Comparison of ENCODE assay signal across 21 cellular contexts in genomic region chr15:101280007-101280406, GRCh38. TPM values are rescaled to one million over a fixed set of nuclear protein-coding genes. Genes with fewer than 3 reads are reported as not detected.
DNase-seq lines count a peak whose midpoint lies in the region; ATAC-seq, FAIRE-seq and TF ChIP-seq lines count a peak whose summit lies in the region.
"Had no signal": no experiment of that assay in that cellular context is flagged by ENCODE, and none has a peak within 500 bp of the region (broad histone marks: within the 10 kb centered on the region; RNA-seq: fewer than 3 reads in every experiment).

No MANE protein-coding gene starts in this region.

- peaks cover 8% of the 10 kb centered on the region for H3K79me1 ChIP-seq in mesendoderm (ENCODE audit: low read length)

- CTCF ChIA-PET in K562 (lab: Yijun Ruan, JAX; ENCODE audit: low intra/inter-chr PET ratio): no interaction called here

- peaks cover 11% of the 10 kb centered on the region; the same call in 1 of the 2 replicates for H4K20me1 ChIP-seq in K562 (replicated peaks; ENCODE audit: control insufficient read depth, insufficient read depth, low read length)

- H3K56ac ChIP-seq in mesendoderm (ENCODE audit: low read length): no peak overlapping the region

- H3K4me3 ChIP-seq in K562 (no peak overlapping the region), right lobe of liver (no peak overlapping the region), small intestine (ENCODE audit: low read depth in 1 of 2, low read length in 2 of 2) (no peak overlapping the region), mesendoderm (ENCODE audit: low read length) (no peak overlapping the region)
- H3K4me3 ChIP-seq: GM23248, HAP-1, SJSA1 had no signal

- H3K27ac ChIP-seq in K562 (ENCODE audit: extremely low read depth, low read depth, low read length) (no peak overlapping the region), right lobe of liver (peak overlapping the region in 2 of 3 donors; percentile 47 to 73), small intestine (ENCODE audit: low read depth in 1 of 2, low read length in 1 of 2) (peak overlapping the region; percentile 49 to 86), mesendoderm (ENCODE audit: low read depth, low read length) (no peak overlapping the region)
- H3K27ac ChIP-seq: GM23248, HL-60, SJSA1 had no signal

- ATAC-seq in K562 (no peak), right lobe of liver (peak; percentile 3 to 60 (median 42))
- ATAC-seq: Right ventricle myocardium inferior had no signal

- H3K79me2 ChIP-seq in K562 (ENCODE audit: control insufficient read depth, insufficient read depth, low read length): peaks cover 19% of the 10 kb centered on the region
- peaks cover 15% of the 10 kb centered on the region for H3K79me2 ChIP-seq in mesendoderm (ENCODE audit: control insufficient read depth, insufficient read depth, low read length)

- no peak overlapping the region for H3K18ac ChIP-seq in mesendoderm (ENCODE audit: low read length)

- H2BK120ac ChIP-seq in mesendoderm (ENCODE audit: low read depth, low read length): no peak overlapping the region

- TF ChIP-seq POLR2A in GM12891 (IDR thresholded peaks at IDR 0.05; ENCODE audit: low read depth, low read length) (peak; percentile 54), K562 (conservative IDR thresholded peaks at IDR 0.05) (peak; percentile 56; the same call in 1 of the 2 replicates), right lobe of liver (IDR thresholded peaks at IDR 0.05) (no peak)

- DNase-seq in GM12891 (ENCODE audit: insufficient read length, low spot score): no peak
- DNase-seq in K562 (ENCODE audit: extremely low read depth in 1 of 4, low spot score in 3 of 4): no peak
- DNase-seq in right lobe of liver: peak in 1 of 3 donors; percentile 76
- DNase-seq in small intestine: peak; percentile 97
- no peak for DNase-seq in mesendoderm
- no peak for DNase-seq in NCI-H345 (lab: John Stamatoyannopoulos, UW)
- no peak for DNase-seq in cerebellar nuclear complex (lab: John Stamatoyannopoulos, UW)
- DNase-seq: BE2C, DMS 273 treated with DMSO at 0.1 percent for 48 hours, DMS79 treated with DMSO at 0.1 percent for 48 hours, GM23248, KG1, NCI-H1092 treated with DMSO at 0.1 percent for 48 hours, NCI-H146, NCI-H2029 treated with DMSO at 0.1 percent for 48 hours, NCI-H526, OCI-M1 had no signal

- peaks cover 61% of the 10 kb centered on the region for H3K36me3 ChIP-seq in K562 (ENCODE audit: control insufficient read depth, insufficient read depth, low read length)
- H3K36me3 ChIP-seq in right lobe of liver: peaks cover 0 to 38% (median 13%) of the 10 kb centered on the region in 4 donors
- H3K36me3 ChIP-seq in small intestine (ENCODE audit: control insufficient read depth in 2 of 2, insufficient read depth in 2 of 2, low read length in 2 of 2): peaks cover 4 to 19% of the 10 kb centered on the region in 2 donors
- peaks cover 7% of the 10 kb centered on the region for H3K36me3 ChIP-seq in mesendoderm (ENCODE audit: control insufficient read depth, insufficient read depth, low read length)

- no peak overlapping the region for H2AK5ac ChIP-seq in mesendoderm (ENCODE audit: low read length)

- no peak overlapping the region for H4K5ac ChIP-seq in mesendoderm (ENCODE audit: low read length)

- no peaks in the 10 kb centered on the region for H3K27me3 ChIP-seq in K562 (ENCODE audit: control insufficient read depth in 2 of 2, insufficient read depth in 2 of 2, low read length in 2 of 2)
- no peaks in the 10 kb centered on the region for H3K27me3 ChIP-seq in right lobe of liver
- H3K27me3 ChIP-seq in small intestine (ENCODE audit: control insufficient read depth in 2 of 2, insufficient read depth in 2 of 2, low read length in 2 of 2): no peaks in the 10 kb centered on the region
- no peaks in the 10 kb centered on the region for H3K27me3 ChIP-seq in mesendoderm (ENCODE audit: insufficient read depth, low read length, poor library complexity)
- H3K27me3 ChIP-seq: BE2C, SJSA1 had no signal

- FAIRE-seq in GM12891 (lab: Jason Lieb, UNC) (no peak), K562 (lab: Jason Lieb, UNC) (no peak), small intestine (lab: Jason Lieb, UNC) (no peak)

- H3K4me1 ChIP-seq in K562 (replicated peaks in 1 of 2; ENCODE audit: control insufficient read depth in 2 of 2, insufficient read depth in 2 of 2, low read length in 2 of 2) (peaks cover 6 to 10% of the 10 kb centered on the region in 2 experiments; a peak in 4 of 5 replicates), right lobe of liver (peaks cover 0 to 33% (median 13%) of the 10 kb centered on the region in 4 donors), small intestine (ENCODE audit: control insufficient read depth in 2 of 2, insufficient read depth in 1 of 2, low read depth in 1 of 2, low read length in 1 of 2) (peaks cover 3 to 8% of the 10 kb centered on the region in 2 donors), mesendoderm (ENCODE audit: control insufficient read depth, low read depth, low read length) (no peaks in the 10 kb centered on the region)
- H3K4me1 ChIP-seq: HAP-1 had no signal

- 86% methylated on average over 2 of the region's 2 CpGs for WGBS in K562 (ENCODE audit: insufficient coverage, low coverage, missing lambda C conversion rate)
- WGBS in right lobe of liver (ENCODE audit: insufficient coverage, low coverage, low lambda C conversion rate, missing lambda C conversion rate): 34% methylated on average over 2 of the region's 2 CpGs
- 20 to 65% (median 34%) methylated on average over 2 of the region's 2 CpGs for WGBS in small intestine, 3 donors
- WGBS in mesendoderm (ENCODE audit: extremely low coverage, insufficient coverage, low lambda C conversion rate): no CpG with 5 or more reads among the region's 2 CpGs

- H4K8ac ChIP-seq in mesendoderm (ENCODE audit: low read depth, low read length): no peak overlapping the region

- no peak overlapping the region for H3K4me2 ChIP-seq in K562 (ENCODE audit: insufficient read depth, low read length)
- no peak overlapping the region for H3K4me2 ChIP-seq in mesendoderm (ENCODE audit: low read length)

- H3K23ac ChIP-seq in mesendoderm (ENCODE audit: low read length): no peak overlapping the region

- TF ChIP-seq CTCF in K562 (IDR thresholded peaks at IDR 0.05 in 2 of 3, conservative IDR thresholded peaks at IDR 0.05 in 1 of 3; ENCODE audit: insufficient read depth in 2 of 3, low read depth in 1 of 3, low read length in 3 of 3): no peak
- TF ChIP-seq CTCF in right lobe of liver (IDR thresholded peaks at IDR 0.05): no peak

- intact Hi-C loops in K562 (cut with micrococcal nuclease): no loop called here
- intact Hi-C loops in right lobe of liver (cut with DNase I): no loop called here

- BruUV-seq in K562 (replicated peaks; lab: Mats Ljungman, UMichigan): no TSS peak

- H3K9me3 ChIP-seq in K562 (replicated peaks; ENCODE audit: control insufficient read depth, insufficient read depth, low read depth, low read length): no peaks in the 10 kb centered on the region
- no peaks in the 10 kb centered on the region for H3K9me3 ChIP-seq in right lobe of liver
- H3K9me3 ChIP-seq in small intestine (ENCODE audit: control insufficient read depth, low read depth): no peaks in the 10 kb centered on the region
- H3K9me3 ChIP-seq: BE2C, HAP-1, SJSA1 had no signal

- TF ChIP-seq EP300 in K562 (IDR thresholded peaks at IDR 0.05; ENCODE audit: low read length): no peak

- H3K4ac ChIP-seq in mesendoderm (ENCODE audit: low read depth, low read length): no peak overlapping the region

- no peak overlapping the region for H2BK5ac ChIP-seq in mesendoderm (ENCODE audit: low read length)

- no peak overlapping the region for H2BK15ac ChIP-seq in mesendoderm (replicated peaks; ENCODE audit: low read depth)

- in situ Hi-C loops in K562 (cut with MboI): no loop called here

- no peaks in the 10 kb centered on the region for H3K9me1 ChIP-seq in K562 (ENCODE audit: control insufficient read depth, insufficient read depth, low read length)

- H3K9ac ChIP-seq in K562 (ENCODE audit: insufficient read depth in 1 of 2, low read depth in 2 of 2, low read length in 2 of 2): no peak overlapping the region
- no peak overlapping the region for H3K9ac ChIP-seq in mesendoderm (ENCODE audit: low read length)
- H3K9ac ChIP-seq: GM23248 had no signal

- no peak overlapping the region for H2AFZ ChIP-seq in K562 (ENCODE audit: low read depth, low read length)
- H2AFZ ChIP-seq: GM23248 had no signal

- POLR2A ChIA-PET in K562 (lab: Yijun Ruan, JAX): no interaction called here

- TF ChIP-seq RAD21 in K562 (CRISPR knock-in tag; conservative IDR thresholded peaks at IDR 0.05 in 1 of 2, IDR thresholded peaks at IDR 0.05 in 1 of 2): no peak

RNA-seq across cellular contexts. Expression of gene SELENOS, which starts 2.7 kb away (rescaled TPM):
- 18.3 TPM for polyA plus RNA-seq in GM12891 (2012; ENCODE audit: low read depth, missing spikeins)
- 53.9 and 71.0 TPM in 2 replicates for total RNA-seq in K562 (2011; cell fraction: chromatin; rRNA removed; ENCODE audit: low replicate concordance)
- 72.0 and 80.9 TPM in 2 replicates for total RNA-seq in K562 (2011; cell fraction: nucleolus; rRNA removed)
- 87.4 and 90.5 TPM in 2 replicates for total RNA-seq in K562 (2011; cell fraction: nucleoplasm; rRNA removed)
- total RNA-seq in K562 (2014; rRNA removed) (51.6 and 56.9 TPM in 2 replicates), K562 (2014; rRNA removed; fragmentation: Illumina TruSeq; extraction: Trizol) (57.2 and 59.6 TPM in 2 replicates), K562 (2015; rRNA removed; fragmentation: Illumina TruSeq; extraction: Trizol) (45.5 and 47.9 TPM in 2 replicates), K562 (2021) (37.9 and 39.6 TPM in 2 replicates), right lobe of liver (10 to 100 TPM; 30.4 to 52.5 (median 39.6) TPM)
- polyA plus RNA-seq in K562 (2011; rRNA removed) (46.5 and 55.8 TPM in 2 replicates), K562 (2014; fragmentation: Illumina TruSeq; extraction: Trizol) (42.1 and 43.0 TPM in 2 replicates), K562 (2014; fragmentation: Nextera tagmentation; extraction: Ambion mirVana) (10 to 100 TPM; 24.9 to 36.6 TPM), K562 (2014; rRNA removed) (54.8 and 57.4 TPM in 2 replicates), small intestine (100 to 1,000 TPM; 123 to 148 (median 142) TPM)
- 30.6 and 48.2 TPM in 2 replicates for polyA plus RNA-seq in K562 (2011; cell fraction: cytosol; rRNA removed)
- 18.7 and 26.8 TPM in 2 replicates for polyA plus RNA-seq in K562 (2011; cell fraction: nucleus; rRNA removed)
- 40.6 and 47.0 TPM in 2 replicates for polyA plus RNA-seq in K562 (2012)
- polyA minus RNA-seq in K562 (2011; rRNA and poly(A)+ RNA removed): 34.8 and 38.5 TPM in 2 replicates
- 8.6 and 8.9 TPM in 2 replicates for polyA minus RNA-seq in K562 (2011; cell fraction: cytosol; rRNA and poly(A)+ RNA removed)
- 13.5 and 23.5 TPM in 2 replicates for polyA minus RNA-seq in K562 (2011; cell fraction: nucleus; rRNA and poly(A)+ RNA removed)
- 47.1 TPM for polyA plus RNA-seq in mesendoderm (2013, experiment 1 of 2)
- 48.2 TPM for polyA plus RNA-seq in mesendoderm (2013, experiment 2 of 2)

RNA-seq across cellular contexts. Expression of gene SNRPA1, which starts 15.0 kb away (rescaled TPM):
- 93.7 TPM for polyA plus RNA-seq in GM12891 (2012; ENCODE audit: low read depth, missing spikeins)
- 76.5 and 145 TPM in 2 replicates for total RNA-seq in K562 (2011; cell fraction: chromatin; rRNA removed; ENCODE audit: low replicate concordance)
- 47.7 and 55.3 TPM in 2 replicates for total RNA-seq in K562 (2011; cell fraction: nucleolus; rRNA removed)
- total RNA-seq in K562 (2011; cell fraction: nucleoplasm; rRNA removed): 91.1 and 108 TPM in 2 replicates
- total RNA-seq in K562 (2014; rRNA removed): 138 and 162 TPM in 2 replicates
- total RNA-seq in K562 (2014; rRNA removed; fragmentation: Illumina TruSeq; extraction: Trizol): 78.1 and 97.1 TPM in 2 replicates
- 61.8 and 62.7 TPM in 2 replicates for total RNA-seq in K562 (2015; rRNA removed; fragmentation: Illumina TruSeq; extraction: Trizol)
- 152 and 166 TPM in 2 replicates for total RNA-seq in K562 (2021)
- 224 and 245 TPM in 2 replicates for polyA plus RNA-seq in K562 (2011; rRNA removed)
- 79.9 and 192 TPM in 2 replicates for polyA plus RNA-seq in K562 (2011; cell fraction: cytosol; rRNA removed)
- polyA plus RNA-seq in K562 (2011; cell fraction: nucleus; rRNA removed): 123 and 248 TPM in 2 replicates
- 98.3 and 217 TPM in 2 replicates for polyA plus RNA-seq in K562 (2012)
- polyA plus RNA-seq in K562 (2014; fragmentation: Illumina TruSeq; extraction: Trizol): 189 and 206 TPM in 2 replicates
- polyA plus RNA-seq in K562 (2014; fragmentation: Nextera tagmentation; extraction: Ambion mirVana): 100 to 1,000 TPM; 212 to 214 TPM
- polyA plus RNA-seq in K562 (2014; rRNA removed): 229 and 233 TPM in 2 replicates
- polyA minus RNA-seq in K562 (2011; rRNA and poly(A)+ RNA removed): 101 and 108 TPM in 2 replicates
- 52.9 and 57.5 TPM in 2 replicates for polyA minus RNA-seq in K562 (2011; cell fraction: cytosol; rRNA and poly(A)+ RNA removed)
- polyA minus RNA-seq in K562 (2011; cell fraction: nucleus; rRNA and poly(A)+ RNA removed): 29.2 and 46.7 TPM in 2 replicates
- 10 to 100 TPM; 17.7 to 28.6 (median 24.1) TPM for total RNA-seq in right lobe of liver
- 10 to 100 TPM; 72.1 to 82.7 (median 74.3) TPM for polyA plus RNA-seq in small intestine
- polyA plus RNA-seq in mesendoderm (2013, experiment 1 of 2): 204 TPM
- polyA plus RNA-seq in mesendoderm (2013, experiment 2 of 2): 202 TPM

RNA-seq across cellular contexts. Expression of gene CHSY1, which starts 28.2 kb away (rescaled TPM):
- polyA plus RNA-seq in GM12891 (2012; ENCODE audit: low read depth, missing spikeins): 5.6 TPM
- total RNA-seq in K562 (2011; cell fraction: chromatin; rRNA removed; ENCODE audit: low replicate concordance): 29.6 and 50.1 TPM in 2 replicates
- total RNA-seq in K562 (2011; cell fraction: nucleolus; rRNA removed): 21.4 and 23.2 TPM in 2 replicates
- 37.2 and 50.9 TPM in 2 replicates for total RNA-seq in K562 (2011; cell fraction: nucleoplasm; rRNA removed)
- total RNA-seq in K562 (2014; rRNA removed) (7.7 and 9.0 TPM in 2 replicates), K562 (2014; rRNA removed; fragmentation: Illumina TruSeq; extraction: Trizol) (13.4 and 17.1 TPM in 2 replicates), K562 (2015; rRNA removed; fragmentation: Illumina TruSeq; extraction: Trizol) (13.4 and 14.5 TPM in 2 replicates), K562 (2021) (14.7 and 16.4 TPM in 2 replicates), right lobe of liver (10 to 100 TPM in 2 of 6 experiments, 1 to 10 TPM in 4; 4.9 to 12.6 (median 7.2) TPM)
- polyA plus RNA-seq in K562 (2011; rRNA removed) (11.1 and 14.6 TPM in 2 replicates), K562 (2014; fragmentation: Illumina TruSeq; extraction: Trizol) (12.8 and 14.9 TPM in 2 replicates), K562 (2014; fragmentation: Nextera tagmentation; extraction: Ambion mirVana) (10 to 100 TPM in 1 of 2 experiments, 1 to 10 TPM in 1; 7.0 to 11.1 TPM), K562 (2014; rRNA removed) (9.0 and 9.2 TPM in 2 replicates), small intestine (1 to 10 TPM; 1.6 to 9.0 (median 3.0) TPM)
- polyA plus RNA-seq in K562 (2011; cell fraction: cytosol; rRNA removed): 7.1 and 9.9 TPM in 2 replicates
- 7.7 and 8.3 TPM in 2 replicates for polyA plus RNA-seq in K562 (2011; cell fraction: nucleus; rRNA removed)
- polyA plus RNA-seq in K562 (2012): 9.1 and 9.7 TPM in 2 replicates
- polyA minus RNA-seq in K562 (2011; rRNA and poly(A)+ RNA removed): 24.8 and 27.9 TPM in 2 replicates
- polyA minus RNA-seq in K562 (2011; cell fraction: cytosol; rRNA and poly(A)+ RNA removed): 14.9 and 16.7 TPM in 2 replicates
- 5.0 and 7.9 TPM in 2 replicates for polyA minus RNA-seq in K562 (2011; cell fraction: nucleus; rRNA and poly(A)+ RNA removed)
- 33.9 TPM for polyA plus RNA-seq in mesendoderm (2013, experiment 1 of 2)
- 36.1 TPM for polyA plus RNA-seq in mesendoderm (2013, experiment 2 of 2)

Comparison
In these comparisons a context has a peak if more than half of its experiments do, and no peak if none do; other contexts are left out.
1. H3K27ac ChIP-seq: peak in right lobe of liver (2 of 3) and small intestine (2 of 2); none in K562 (single experiment) and mesendoderm (single experiment).